Comparison of ENCODE assay signal across 1 cellular context in the genomic region with DNA sequence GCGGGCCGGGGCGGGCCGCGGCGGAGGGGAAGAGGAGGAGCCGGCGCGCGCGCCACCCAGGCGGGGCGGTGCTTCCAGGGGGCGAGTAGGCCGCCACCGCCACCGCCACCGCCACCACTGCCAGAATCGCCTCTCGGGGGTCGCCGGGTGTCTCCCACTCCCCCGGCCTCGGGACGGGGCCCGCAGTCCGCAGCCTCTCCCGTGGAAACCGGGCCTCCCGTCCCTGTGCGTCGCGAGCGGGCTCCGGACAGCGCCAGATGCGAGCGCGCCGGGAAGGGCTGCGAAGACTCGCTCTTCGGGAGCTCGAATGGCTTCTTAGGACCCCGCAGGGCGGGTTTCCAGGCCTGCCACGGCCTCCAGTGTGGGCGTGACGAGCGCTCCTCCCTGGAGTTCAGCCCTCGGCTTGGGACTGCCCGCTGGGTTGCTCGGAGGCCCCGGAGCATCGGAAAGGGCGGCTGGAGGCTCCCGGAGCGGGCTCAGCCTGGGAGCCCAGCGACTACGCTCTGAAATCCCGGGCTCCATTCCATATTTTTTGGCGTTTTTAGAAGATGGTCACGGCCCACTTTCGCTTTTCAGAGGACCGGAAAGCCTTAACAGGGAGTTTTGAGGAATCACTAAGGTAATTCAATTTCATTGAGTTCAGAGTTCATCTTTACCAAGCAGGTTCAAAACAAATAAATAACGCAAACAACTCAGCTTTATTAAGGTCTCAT.
TF ChIP-seq lines count a peak whose summit lies in the region.

No MANE protein-coding gene starts in this region.

TF ChIP-seq in WTC11, 78 proteins besides CTCF, POLR2A, EP300 and RAD21 (continued from another document):
- TF ChIP-seq, protein P1, sequence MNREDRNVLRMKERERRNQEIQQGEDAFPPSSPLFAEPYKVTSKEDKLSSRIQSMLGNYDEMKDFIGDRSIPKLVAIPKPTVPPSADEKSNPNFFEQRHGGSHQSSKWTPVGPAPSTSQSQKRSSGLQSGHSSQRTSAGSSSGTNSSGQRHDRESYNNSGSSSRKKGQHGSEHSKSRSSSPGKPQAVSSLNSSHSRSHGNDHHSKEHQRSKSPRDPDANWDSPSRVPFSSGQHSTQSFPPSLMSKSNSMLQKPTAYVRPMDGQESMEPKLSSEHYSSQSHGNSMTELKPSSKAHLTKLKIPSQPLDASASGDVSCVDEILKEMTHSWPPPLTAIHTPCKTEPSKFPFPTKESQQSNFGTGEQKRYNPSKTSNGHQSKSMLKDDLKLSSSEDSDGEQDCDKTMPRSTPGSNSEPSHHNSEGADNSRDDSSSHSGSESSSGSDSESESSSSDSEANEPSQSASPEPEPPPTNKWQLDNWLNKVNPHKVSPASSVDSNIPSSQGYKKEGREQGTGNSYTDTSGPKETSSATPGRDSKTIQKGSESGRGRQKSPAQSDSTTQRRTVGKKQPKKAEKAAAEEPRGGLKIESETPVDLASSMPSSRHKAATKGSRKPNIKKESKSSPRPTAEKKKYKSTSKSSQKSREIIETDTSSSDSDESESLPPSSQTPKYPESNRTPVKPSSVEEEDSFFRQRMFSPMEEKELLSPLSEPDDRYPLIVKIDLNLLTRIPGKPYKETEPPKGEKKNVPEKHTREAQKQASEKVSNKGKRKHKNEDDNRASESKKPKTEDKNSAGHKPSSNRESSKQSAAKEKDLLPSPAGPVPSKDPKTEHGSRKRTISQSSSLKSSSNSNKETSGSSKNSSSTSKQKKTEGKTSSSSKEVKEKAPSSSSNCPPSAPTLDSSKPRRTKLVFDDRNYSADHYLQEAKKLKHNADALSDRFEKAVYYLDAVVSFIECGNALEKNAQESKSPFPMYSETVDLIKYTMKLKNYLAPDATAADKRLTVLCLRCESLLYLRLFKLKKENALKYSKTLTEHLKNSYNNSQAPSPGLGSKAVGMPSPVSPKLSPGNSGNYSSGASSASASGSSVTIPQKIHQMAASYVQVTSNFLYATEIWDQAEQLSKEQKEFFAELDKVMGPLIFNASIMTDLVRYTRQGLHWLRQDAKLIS (CRISPR knock-in tag; IDR thresholded peaks at IDR 0.05; ENCODE audit: borderline replicate concordance) = peak; percentile 78; the same call in 1 of the 2 replicates
- TF ChIP-seq TEAD4 (CRISPR knock-in tag; IDR thresholded peaks at IDR 0.05) = no peak
- TF ChIP-seq, protein P2, sequence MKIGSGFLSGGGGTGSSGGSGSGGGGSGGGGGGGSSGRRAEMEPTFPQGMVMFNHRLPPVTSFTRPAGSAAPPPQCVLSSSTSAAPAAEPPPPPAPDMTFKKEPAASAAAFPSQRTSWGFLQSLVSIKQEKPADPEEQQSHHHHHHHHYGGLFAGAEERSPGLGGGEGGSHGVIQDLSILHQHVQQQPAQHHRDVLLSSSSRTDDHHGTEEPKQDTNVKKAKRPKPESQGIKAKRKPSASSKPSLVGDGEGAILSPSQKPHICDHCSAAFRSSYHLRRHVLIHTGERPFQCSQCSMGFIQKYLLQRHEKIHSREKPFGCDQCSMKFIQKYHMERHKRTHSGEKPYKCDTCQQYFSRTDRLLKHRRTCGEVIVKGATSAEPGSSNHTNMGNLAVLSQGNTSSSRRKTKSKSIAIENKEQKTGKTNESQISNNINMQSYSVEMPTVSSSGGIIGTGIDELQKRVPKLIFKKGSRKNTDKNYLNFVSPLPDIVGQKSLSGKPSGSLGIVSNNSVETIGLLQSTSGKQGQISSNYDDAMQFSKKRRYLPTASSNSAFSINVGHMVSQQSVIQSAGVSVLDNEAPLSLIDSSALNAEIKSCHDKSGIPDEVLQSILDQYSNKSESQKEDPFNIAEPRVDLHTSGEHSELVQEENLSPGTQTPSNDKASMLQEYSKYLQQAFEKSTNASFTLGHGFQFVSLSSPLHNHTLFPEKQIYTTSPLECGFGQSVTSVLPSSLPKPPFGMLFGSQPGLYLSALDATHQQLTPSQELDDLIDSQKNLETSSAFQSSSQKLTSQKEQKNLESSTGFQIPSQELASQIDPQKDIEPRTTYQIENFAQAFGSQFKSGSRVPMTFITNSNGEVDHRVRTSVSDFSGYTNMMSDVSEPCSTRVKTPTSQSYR (CRISPR knock-in tag; IDR thresholded peaks at IDR 0.05) = no peak
- TF ChIP-seq NFE2L1 (CRISPR knock-in tag; IDR thresholded peaks at IDR 0.05) = no peak
TF ChIP-seq in WTC11: peak in this region for 24.
